Comparison of ENCODE assay signal across 8 cellular contexts in the genomic region with DNA sequence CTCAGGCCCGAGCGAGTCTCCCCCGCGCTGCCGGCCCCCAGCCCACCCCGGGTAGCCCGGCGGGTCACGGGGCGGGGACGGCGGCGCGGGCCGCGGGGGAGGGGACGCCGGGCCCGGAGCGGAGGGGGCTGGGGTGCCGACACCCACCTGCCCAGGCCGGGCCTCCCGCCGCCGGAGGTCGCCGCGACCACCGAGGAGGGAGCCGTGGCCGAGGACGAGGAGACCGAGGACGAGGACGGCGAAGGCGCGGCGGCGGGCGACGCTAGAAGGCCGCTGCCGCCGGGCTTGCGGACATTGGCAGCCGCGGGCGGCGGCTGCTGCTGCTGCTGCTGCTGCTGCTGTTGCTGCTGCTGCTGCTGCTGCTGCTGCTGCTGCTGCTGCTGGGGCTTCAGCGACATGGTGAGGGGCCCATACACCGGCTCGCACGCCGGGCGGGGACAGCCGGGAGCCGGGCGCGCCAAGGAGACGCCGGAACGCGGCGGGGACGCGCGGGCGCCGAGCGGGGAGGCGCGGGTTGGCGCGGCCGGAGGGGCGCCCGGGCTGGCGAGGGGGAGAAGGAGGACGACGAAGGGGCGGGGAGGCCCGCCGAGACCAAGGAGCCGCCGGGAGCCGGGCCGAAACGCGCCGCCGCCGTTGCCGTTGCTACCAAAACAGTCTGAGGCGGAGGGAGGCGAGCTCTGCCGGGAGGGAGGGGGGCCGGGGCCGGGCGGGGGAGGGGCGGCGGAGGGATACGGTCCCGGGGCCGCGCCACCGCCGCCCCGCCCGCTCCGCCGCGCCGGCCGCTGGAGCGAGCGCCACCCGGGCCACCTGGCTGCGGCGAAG. TPM values are rescaled to one million over a fixed set of nuclear protein-coding genes. Genes with fewer than 3 reads are reported as not detected.
DNase-seq lines count a peak whose midpoint lies in the region; ATAC-seq, FAIRE-seq and TF ChIP-seq lines count a peak whose summit lies in the region.

ATXN2 (minus strand) TSS at position 679 of the 822 bp plus-strand sequence; CDS start at position 398, 281 bp downstream.

- H3K4me3 ChIP-seq in WI38 (ENCODE audit: low read depth, low read length) (peak within 1 kb of the TSS; percentile 94), choroid plexus epithelial cell (ENCODE audit: low read depth, low read length) (peak within 1 kb of the TSS; percentile 92)

- peak; percentile 32 for ATAC-seq in HG02588 (IDR thresholded peaks at IDR 0.05; ENCODE audit: unreplicated experiment)
- no peak for ATAC-seq in GM18873 (IDR thresholded peaks at IDR 0.05; ENCODE audit: low FRiP score, unreplicated experiment)

- peak; percentile 66 for DNase-seq in GM12891 (ENCODE audit: insufficient read length, low spot score)
- peak; percentile 74 for DNase-seq in NCI-H146 (lab: John Stamatoyannopoulos, UW)
- peak; percentile 74 for DNase-seq in choroid plexus epithelial cell (ENCODE audit: low read depth)
- DNase-seq in left kidney (ENCODE audit: low read depth, low spot score), result peak; percentile 81
- peak; percentile 59 for DNase-seq in stimulated activated CD4-positive, alpha-beta T cell treated with anti-CD3 and anti-CD28 coated beads, Interleukin-1b, Interleukin-23, amount 100 ng/mL, for 48 hours

- TF ChIP-seq CTCF in WI38 (IDR thresholded peaks at IDR 0.05; ENCODE audit: low read depth, low read length) (no peak), choroid plexus epithelial cell (conservative IDR thresholded peaks at IDR 0.05; ENCODE audit: low read depth, low read length) (no peak)

- no peak for TF ChIP-seq POLR2A in GM12891 (IDR thresholded peaks at IDR 0.05; ENCODE audit: low read depth, low read length)

- FAIRE-seq in GM12891 (lab: Jason Lieb, UNC), result no peak

TF ChIP-seq in GM12891, 5 proteins besides CTCF, POLR2A, EP300 and RAD21:
- TF ChIP-seq PAX5 (IDR thresholded peaks at IDR 0.05; ENCODE audit: insufficient read depth, low read length, severe bottlenecking), result no peak
- no peak for TF ChIP-seq POU2F2 (IDR thresholded peaks at IDR 0.05; ENCODE audit: low read depth, low read length)
- TF ChIP-seq TAF1 (IDR thresholded peaks at IDR 0.05; ENCODE audit: low read depth, low read length), result no peak
- TF ChIP-seq POLR2AphosphoS5 (IDR thresholded peaks at IDR 0.05; ENCODE audit: low read depth, low read length), result no peak
- no peak for TF ChIP-seq SPI1 (IDR thresholded peaks at IDR 0.05; ENCODE audit: low read depth, low read length)
TF ChIP-seq in GM12891: peak in this region for 0.

RNA-seq across cellular contexts. Expression of gene ATXN2, which starts in this region (rescaled TPM):
- polyA plus RNA-seq in GM12891 (2012; ENCODE audit: low read depth, missing spikeins), result 16.1 TPM
